ENCODE assay signal across 12 cellular contexts in the genomic region with DNA sequence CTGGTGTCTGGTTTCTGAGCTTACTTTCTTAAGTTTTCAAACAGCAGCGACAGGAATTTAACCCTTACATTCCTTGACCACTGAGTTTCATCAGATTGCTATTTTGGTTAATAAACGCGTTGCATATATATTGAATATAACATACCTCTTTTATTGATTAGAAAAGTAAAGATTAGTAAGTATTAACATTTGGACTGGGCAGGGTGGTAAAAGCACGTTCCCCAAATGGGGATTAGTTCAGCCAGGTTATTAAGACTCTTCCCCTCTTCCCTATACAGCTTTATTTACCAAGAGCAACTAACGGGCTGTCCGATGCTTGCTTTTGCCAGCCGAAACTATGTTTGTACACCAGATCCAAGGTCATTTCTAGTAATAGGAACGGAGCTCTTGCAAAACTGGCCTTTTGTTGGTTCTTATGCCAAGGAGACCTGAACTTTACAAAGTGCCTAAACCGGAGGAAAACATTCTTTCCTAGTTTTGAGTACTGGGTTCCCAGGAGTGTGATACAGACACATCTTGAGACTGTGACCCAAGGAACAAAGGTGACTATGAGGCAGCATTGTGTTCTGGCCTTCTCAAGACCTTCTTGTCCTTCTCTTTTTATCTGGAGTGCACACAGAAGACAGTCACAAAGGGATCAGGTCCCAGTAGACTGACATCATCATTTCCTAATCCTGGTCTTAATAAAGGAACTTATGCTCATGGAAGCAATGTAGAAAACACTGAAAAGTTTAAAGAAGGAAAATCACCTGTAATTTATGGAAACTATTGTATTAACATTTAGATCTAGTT. TPM values are rescaled to one million over a fixed set of nuclear protein-coding genes. Genes with fewer than 3 reads are reported as not detected.
DNase-seq lines count a peak whose midpoint lies in the region; ATAC-seq, FAIRE-seq and TF ChIP-seq lines count a peak whose summit lies in the region.
"Had no signal": no experiment of that assay in that cellular context is flagged by ENCODE, and none has a peak within 500 bp of the region (broad histone marks: within the 10 kb centered on the region; RNA-seq: fewer than 3 reads in every experiment).

No MANE protein-coding gene starts in this region.

- H3F3A ChIP-seq in PC-9 (ENCODE audit: insufficient read depth, low read depth): no peaks in the 10 kb centered on the region

- TF ChIP-seq POLR2A in GM12892 (IDR thresholded peaks at IDR 0.05; ENCODE audit: low read depth, low read length): no peak

- no peak for ATAC-seq in activated T-cell treated with anti-CD3 and anti-CD28 coated beads, Interleukin-2, amount 50 U/mL, for 72 hours (replicated peaks in 1 of 2)
- ATAC-seq in HG03025 (IDR thresholded peaks at IDR 0.05; ENCODE audit: low FRiP score, unreplicated experiment): no peak
- ATAC-seq: mucosa of descending colon had no signal

- no peaks in the 10 kb centered on the region for H3K27me3 Mint-ChIP-seq in activated T-cell treated with anti-CD3 and anti-CD28 coated beads, Interleukin-2, amount 50 U/mL, for 72 hours (ENCODE audit: low read depth)

- FAIRE-seq in GM12892 (lab: Jason Lieb, UNC): no peak

- H3K27ac ChIP-seq in PC-9: no peak overlapping the region
- H3K27ac ChIP-seq: colonic mucosa had no signal

- peaks cover 2 to 7% of the 10 kb centered on the region in 2 donors for H3K36me3 Mint-ChIP-seq in activated T-cell treated with anti-CD3 and anti-CD28 coated beads, Interleukin-2, amount 50 U/mL, for 72 hours (ENCODE audit: insufficient read depth in 2 of 2)

- intact Hi-C loops in PC-9 (cut with micrococcal nuclease; ENCODE audit: unreplicated experiment): no loop called here

- no peak overlapping the region for H2AFZ ChIP-seq in PC-9

- H3K27me3 ChIP-seq in PC-9 (ENCODE audit: insufficient read depth, low read depth): no peaks in the 10 kb centered on the region
- H3K27me3 ChIP-seq: colonic mucosa had no signal

- H3K9me3 ChIP-seq in PC-9 (ENCODE audit: insufficient read depth, low read depth): no peaks in the 10 kb centered on the region
- H3K9me3 ChIP-seq: colonic mucosa, mucosa of descending colon had no signal

- peaks cover 20% of the 10 kb centered on the region for H4K20me1 ChIP-seq in PC-9 (ENCODE audit: insufficient read depth)

- no peaks in the 10 kb centered on the region for H3K9me3 Mint-ChIP-seq in activated T-cell treated with anti-CD3 and anti-CD28 coated beads, Interleukin-2, amount 50 U/mL, for 72 hours

- POLR2A ChIA-PET in PC-9 (lab: Charles Lee; ENCODE audit: unreplicated experiment): no interaction called here

- peaks cover 4% of the 10 kb centered on the region; the same call in 1 of the 2 replicates for H3K36me3 ChIP-seq in PC-9 (ENCODE audit: low read depth)
- H3K36me3 ChIP-seq: colonic mucosa had no signal

- no peaks in the 10 kb centered on the region for H3K9me2 ChIP-seq in PC-9 (ENCODE audit: insufficient read depth)

- peaks cover 90% of the 10 kb centered on the region for H3K79me2 ChIP-seq in PC-9 (ENCODE audit: low read depth)

- CTCF ChIA-PET in PC-9 (lab: Charles Lee): no interaction called here

- no peak overlapping the region for H3K27ac Mint-ChIP-seq in activated T-cell treated with anti-CD3 and anti-CD28 coated beads, Interleukin-2, amount 50 U/mL, for 72 hours

- peak overlapping the region; percentile 96; the same call in 1 of the 2 replicates for H3K4me2 ChIP-seq in PC-9

- H3K4me3 ChIP-seq in PC-9 (no peak overlapping the region), epithelial cell of proximal tubule (ENCODE audit: low read depth, low read length) (peak overlapping the region; percentile 73), retinal pigment epithelial cell (ENCODE audit: low read length) (peak overlapping the region; percentile 2)
- H3K4me3 ChIP-seq: colonic mucosa, mucosa of descending colon had no signal

- no TSS peak for BruUV-seq in PC-9 (replicated peaks; lab: Mats Ljungman, UMichigan)

- peaks cover 67% of the 10 kb centered on the region for H3K4me1 Mint-ChIP-seq in activated T-cell treated with anti-CD3 and anti-CD28 coated beads, Interleukin-2, amount 50 U/mL, for 72 hours (ENCODE audit: low read depth)

- TF ChIP-seq CTCF in PC-9 (conservative IDR thresholded peaks at IDR 0.05) (no peak), epithelial cell of proximal tubule (conservative IDR thresholded peaks at IDR 0.05; ENCODE audit: low read depth, low read length) (no peak), retinal pigment epithelial cell (conservative IDR thresholded peaks at IDR 0.05; ENCODE audit: low read depth, low read length) (no peak)

- peak overlapping the region; percentile 45 to 91 for H3K4me3 Mint-ChIP-seq in activated T-cell treated with anti-CD3 and anti-CD28 coated beads, Interleukin-2, amount 50 U/mL, for 72 hours

- H3K4me1 ChIP-seq in PC-9 (replicated peaks; ENCODE audit: insufficient read depth): peaks cover 17% of the 10 kb centered on the region

- DNase-seq in activated T-cell treated with anti-CD3 and anti-CD28 coated beads, Interleukin-2, amount 50 U/mL, for 72 hours: no peak
- no peak for DNase-seq in activated T-cell treated with anti-CD3 and anti-CD28 coated beads, Interleukin-2, amount 50 U/mL, for 48 hours
- DNase-seq in PC-9 (no peak), epithelial cell of proximal tubule (ENCODE audit: low read depth) (no peak), retinal pigment epithelial cell (ENCODE audit: low read depth) (no peak), COLO668 (lab: John Stamatoyannopoulos, UW; ENCODE audit: unreplicated experiment) (no peak), GM12892 (ENCODE audit: insufficient read length) (no peak)
- DNase-seq: activated gamma-delta T cell, colonic mucosa, hypothalamus, mucosa of descending colon had no signal

RNA-seq across cellular contexts. Expression of a gene that starts 2.6 kb away (rescaled TPM):
- total RNA-seq in activated T-cell treated with anti-CD3 and anti-CD28 coated beads, Interleukin-2, amount 50 U/mL, for 72 hours: 10 to 100 TPM; 23.1 to 26.3 TPM
- 19.6 and 23.2 TPM in 2 replicates for total RNA-seq in PC-9 (2021)
- 51.4 and 94.1 TPM in 2 replicates for total RNA-seq in epithelial cell of proximal tubule
- 46.2 TPM for polyA plus RNA-seq in GM12892 (2012; ENCODE audit: missing spikeins)

RNA-seq across cellular contexts. Expression of a gene that starts 21.0 kb away (rescaled TPM):
- total RNA-seq in activated T-cell treated with anti-CD3 and anti-CD28 coated beads, Interleukin-2, amount 50 U/mL, for 72 hours: 10 to 100 TPM; 59.9 to 66.2 TPM
- 1.5 and 1.9 TPM in 2 replicates for total RNA-seq in PC-9 (2021)
- 0.07 TPM in 1 of 2 replicates, not detected in the other for total RNA-seq in epithelial cell of proximal tubule
- polyA plus RNA-seq in GM12892 (2012; ENCODE audit: missing spikeins): 7.7 TPM

Comparison
In these comparisons a context has a peak if more than half of its experiments do, and no peak if none do; other contexts are left out.
1. RNA of a gene that starts 21.0 kb away (total RNA-seq): 59.9 to 66.2 TPM in activated T-cell treated with anti-CD3 and anti-CD28 coated beads, Interleukin-2, amount 50 U/mL, for 72 hours; 1.5 to 1.9 TPM in PC-9 and 0.07 TPM in epithelial cell of proximal tubule; every median in the first group is over 10 times any median in the second.